ENCODE assay signal across 23 cellular contexts in genomic region chr11:112928136-112928535, GRCh38. TPM values are rescaled to one million over a fixed set of nuclear protein-coding genes. Genes with fewer than 3 reads are reported as not detected.
DNase-seq lines count a peak whose midpoint lies in the region; FAIRE-seq and TF ChIP-seq lines count a peak whose summit lies in the region.
"Had no signal": no experiment of that assay in that cellular context is flagged by ENCODE, and none has a peak within 500 bp of the region (broad histone marks: within the 10 kb centered on the region; RNA-seq: fewer than 3 reads in every experiment).

No MANE protein-coding gene starts in this region.

- H3K4me2 ChIP-seq in trophoblast cell (ENCODE audit: low read length) = no peak overlapping the region
- H3K4me2 ChIP-seq: BLaER1 treated with 17β-estradiol and CSF1 and Interleukin-3, amounts not matched to agents 10 nM and 100 nM had no signal

- H2AK5ac ChIP-seq in trophoblast cell (ENCODE audit: low read length) = no peak overlapping the region

- DNase-seq in ACHN (peak; percentile 22), RCC 7860 (ENCODE audit: low spot score) (peak; percentile 81), glomerular visceral epithelial cell (ENCODE audit: extremely low spot score) (peak; percentile 85), trophoblast cell (peak; percentile 72 to 81), SIG-M5 treated with dmso at 0.1 percent for 504 hours (lab: John Stamatoyannopoulos, UW; ENCODE audit: unreplicated experiment) (no peak), NCI-H2227 treated with DMSO at 0.1 percent for 48 hours (lab: John Stamatoyannopoulos, UW) (no peak), uterus (no peak), DMS153 treated with DMSO at 0.1 percent for 48 hours (lab: John Stamatoyannopoulos, UW; ENCODE audit: unreplicated experiment) (no peak)
- DNase-seq: Calu3; CD8-positive, alpha-beta T cell; DMS153; EL; GF-D8; KG1; NCI-H1105; NCI-H2029 treated with DMSO at 0.1 percent for 48 hours; NCI-H2171; NCI-H526; Peyer's patch had no signal

- H3K9me3 ChIP-seq in trophoblast cell (ENCODE audit: insufficient read depth, low read depth, low read length) (no peaks in the 10 kb centered on the region), uterus (no peaks in the 10 kb centered on the region)
- H3K9me3 ChIP-seq: BLaER1 treated with 17β-estradiol and CSF1 and Interleukin-3, amounts not matched to agents 10 nM and 100 nM; Peyer's patch had no signal

- TF ChIP-seq CTCF in uterus (IDR thresholded peaks at IDR 0.05) = no peak

- no peak overlapping the region for H2BK5ac ChIP-seq in trophoblast cell (ENCODE audit: low read depth, low read length, poor library complexity)

- no peak overlapping the region for H2AFZ ChIP-seq in trophoblast cell (ENCODE audit: insufficient read depth, low read length, poor library complexity)

- H4K91ac ChIP-seq in trophoblast cell (ENCODE audit: low read depth, low read length) = no peak overlapping the region

- no peak overlapping the region for H4K8ac ChIP-seq in trophoblast cell (ENCODE audit: low read depth, low read length)

- no peak overlapping the region for H3K23ac ChIP-seq in trophoblast cell (ENCODE audit: low read length)

- peak; percentile 91 for FAIRE-seq in RCC 7860 (lab: Jason Lieb, UNC)

- no peaks in the 10 kb centered on the region for H3K79me1 ChIP-seq in trophoblast cell (ENCODE audit: low read length)

- TF ChIP-seq POLR2A in uterus (IDR thresholded peaks at IDR 0.05) = no peak

- H2BK12ac ChIP-seq in trophoblast cell (ENCODE audit: low read length) = no peak overlapping the region

- WGBS in trophoblast cell (ENCODE audit: extremely low coverage, insufficient coverage, insufficient read length) = no CpG with 5 or more reads among the region's 3 CpGs

- H3K14ac ChIP-seq in trophoblast cell (ENCODE audit: low read length) = no peak overlapping the region

- intact Hi-C loops in uterus (cut with DNase I; ENCODE audit: low total_unique reads) = no loop called here

- H3K27ac ChIP-seq in trophoblast cell (ENCODE audit: low read depth, low read length) (no peak overlapping the region), uterus (no peak overlapping the region)
- H3K27ac ChIP-seq: 22Rv1; BLaER1 treated with 17β-estradiol and CSF1 and Interleukin-3, amounts not matched to agents 10 nM and 100 nM; Peyer's patch had no signal

- H3K4ac ChIP-seq in trophoblast cell (ENCODE audit: low read depth, low read length) = no peak overlapping the region

- H3K79me2 ChIP-seq in trophoblast cell (ENCODE audit: control insufficient read depth, insufficient read depth, low read length, poor library complexity) = no peaks in the 10 kb centered on the region

- H4K12ac ChIP-seq in trophoblast cell (ENCODE audit: low read depth, low read length) = no peak overlapping the region

- no peak overlapping the region for H2BK120ac ChIP-seq in trophoblast cell (ENCODE audit: insufficient read depth, low read length, poor library complexity)

- H3K4me3 ChIP-seq in trophoblast cell (ENCODE audit: low read depth, low read length) = no peak overlapping the region
- H3K4me3 ChIP-seq in uterus = no peak overlapping the region
- H3K4me3 ChIP-seq: BLaER1 treated with 17β-estradiol and CSF1 and Interleukin-3, amounts not matched to agents 10 nM and 100 nM; Peyer's patch had no signal

- H3K4me1 ChIP-seq in trophoblast cell (ENCODE audit: control insufficient read depth in 1 of 2, insufficient read depth in 2 of 2, low read length in 2 of 2) (peaks cover 3 to 5% of the 10 kb centered on the region in 2 experiments), uterus (no peaks in the 10 kb centered on the region)
- H3K4me1 ChIP-seq: BLaER1 treated with 17β-estradiol and CSF1 and Interleukin-3, amounts not matched to agents 10 nM and 100 nM; Peyer's patch had no signal

- no peaks in the 10 kb centered on the region for H3K27me3 ChIP-seq in trophoblast cell (ENCODE audit: insufficient read depth, low read length)
- H3K27me3 ChIP-seq in uterus = no peaks in the 10 kb centered on the region
- H3K27me3 ChIP-seq: BLaER1 treated with 17β-estradiol and CSF1 and Interleukin-3, amounts not matched to agents 10 nM and 100 nM; Peyer's patch had no signal

- in situ Hi-C loops in ACHN (cut with HindIII; ENCODE audit: low pct_ligation_motif_present, low pct_unique_long_range_greater_than_20kb, low sequenced_read_pairs) = no loop called here

- H3K9ac ChIP-seq in trophoblast cell (ENCODE audit: low read length) = no peak overlapping the region
- H3K9ac ChIP-seq: BLaER1 treated with 17β-estradiol and CSF1 and Interleukin-3, amounts not matched to agents 10 nM and 100 nM had no signal

- H3K18ac ChIP-seq in trophoblast cell (ENCODE audit: low read length) = no peak overlapping the region

- H3K36me3 ChIP-seq in trophoblast cell (ENCODE audit: control insufficient read depth in 1 of 2, insufficient read depth in 2 of 2, low read length in 2 of 2) = no peaks in the 10 kb centered on the region
- no peaks in the 10 kb centered on the region for H3K36me3 ChIP-seq in uterus
- H3K36me3 ChIP-seq: BLaER1 treated with 17β-estradiol and CSF1 and Interleukin-3, amounts not matched to agents 10 nM and 100 nM; Peyer's patch had no signal

RNA-seq across cellular contexts. Expression of gene NCAM1, which starts 33.1 kb away (rescaled TPM):
- 0.42 and 0.54 TPM in 2 replicates for polyA plus RNA-seq in trophoblast cell (2013)
- 100 to 1,000 TPM in 3 of 4 donors, 10 to 100 TPM in 1; 54.4 to 210 (median 171) TPM for total RNA-seq in uterus
- total RNA-seq: OCI-LY7, SK-MEL-5 had no signal

Comparison
In these comparisons a context has a peak if more than half of its experiments do, and no peak if none do; other contexts are left out.
1. DNase-seq: peak in ACHN (single experiment), RCC 7860 (single experiment), glomerular visceral epithelial cell (single experiment) and trophoblast cell (2 of 2); none in SIG-M5 treated with dmso at 0.1 percent for 504 hours (single experiment), NCI-H2227 treated with DMSO at 0.1 percent for 48 hours (single experiment), uterus (0 of 2) and DMS153 treated with DMSO at 0.1 percent for 48 hours (single experiment).